8 cellular contexts compared by ENCODE assay signal in genomic region chr12:77847665-77848431, GRCh38. TPM values are rescaled to one million over a fixed set of nuclear protein-coding genes. Genes with fewer than 3 reads are reported as not detected.
DNase-seq lines count a peak whose midpoint lies in the region; ATAC-seq and TF ChIP-seq lines count a peak whose summit lies in the region.

No MANE protein-coding gene starts in this region.

- peak; percentile 90 for ATAC-seq in Panc1
- peak; percentile 62 for ATAC-seq in gastroesophageal sphincter

- H3K4me1 ChIP-seq in Panc1 (ENCODE audit: control insufficient read depth, insufficient read depth, low read length) (peaks cover 4% of the 10 kb centered on the region), gastroesophageal sphincter (peaks cover 0 to 16% (median 3%) of the 10 kb centered on the region in 3 donors), esophagus squamous epithelium (peaks cover 0 to 12% (median 0%) of the 10 kb centered on the region in 3 donors)

- H3K36me3 ChIP-seq in Panc1 (ENCODE audit: control insufficient read depth, insufficient read depth, low read length) (no peaks in the 10 kb centered on the region), gastroesophageal sphincter (no peaks in the 10 kb centered on the region), esophagus squamous epithelium (no peaks in the 10 kb centered on the region)

- intact Hi-C loops in Panc1 (cut with micrococcal nuclease; ENCODE audit: unreplicated experiment) (no loop called here), esophagus squamous epithelium (cut with DNase I) (no loop called here)

- BruUV-seq in Panc1 (replicated peaks; lab: Mats Ljungman, UMichigan): no TSS peak

- H3K4me3 ChIP-seq in Panc1 (ENCODE audit: low read depth in 2 of 2, low read length in 2 of 2) (no peak overlapping the region), gastroesophageal sphincter (no peak overlapping the region), esophagus squamous epithelium (no peak overlapping the region)

- H3K27me3 ChIP-seq in Panc1 (ENCODE audit: control insufficient read depth, insufficient read depth, low read length): no peaks in the 10 kb centered on the region
- H3K27me3 ChIP-seq in gastroesophageal sphincter: no peaks in the 10 kb centered on the region
- no peaks in the 10 kb centered on the region for H3K27me3 ChIP-seq in esophagus squamous epithelium

- TF ChIP-seq CTCF in Panc1 (IDR thresholded peaks at IDR 0.05) (no peak), gastroesophageal sphincter (IDR thresholded peaks at IDR 0.05) (no peak), esophagus squamous epithelium (IDR thresholded peaks at IDR 0.05) (no peak)

- no peak for TF ChIP-seq EP300 in gastroesophageal sphincter (IDR thresholded peaks at IDR 0.05)

- TF ChIP-seq POLR2A in gastroesophageal sphincter (IDR thresholded peaks at IDR 0.05) (no peak), esophagus squamous epithelium (IDR thresholded peaks at IDR 0.05) (no peak)

- in situ Hi-C loops in Panc1 (cut with HindIII; ENCODE audit: low pct_unique_long_range_greater_than_20kb, low sequenced_read_pairs): no loop called here

- H3K27ac ChIP-seq in Panc1 (ENCODE audit: low read length): 0 out of 2 replicates have a peak overlapping the region, but pooled peaks have one; percentile 31
- H3K27ac ChIP-seq in gastroesophageal sphincter: peak overlapping the region in 3 of 4 donors; percentile 40 to 73 (median 44)
- peak overlapping the region in 2 of 4 donors; percentile 3 to 18 for H3K27ac ChIP-seq in esophagus squamous epithelium

- WGBS in gastroesophageal sphincter (ENCODE audit: low coverage in 1 of 2), 2 donors: 9% methylated on average over 2 to 3 of the region's 3 CpGs
- WGBS in esophagus squamous epithelium, 2 donors: 11 to 19% methylated on average over 3 of the region's 3 CpGs

- no peaks in the 10 kb centered on the region for H3K9me3 ChIP-seq in Panc1 (ENCODE audit: control insufficient read depth, insufficient read depth, low read depth, low read length)
- no peaks in the 10 kb centered on the region for H3K9me3 ChIP-seq in gastroesophageal sphincter
- no peaks in the 10 kb centered on the region for H3K9me3 ChIP-seq in esophagus squamous epithelium

- POLR2A ChIA-PET in Panc1 (lab: Charles Lee): no interaction called here

- DNase-seq in DMS79 treated with DMSO at 0.1 percent for 48 hours (lab: John Stamatoyannopoulos, UW) (peak; percentile 17), DMS79 (lab: John Stamatoyannopoulos, UW) (no peak), Panc1 (ENCODE audit: low read depth, low spot score) (peak; percentile 94), superior temporal gyrus (ENCODE audit: extremely low spot score) (peak; percentile 70), NCI-H2171 (lab: John Stamatoyannopoulos, UW) (no peak), germinal center (ENCODE audit: low spot score) (no peak), esophagus squamous epithelium (lab: John Stamatoyannopoulos, UW) (no peak)

- CTCF ChIA-PET in Panc1 (lab: Charles Lee): no interaction called here

RNA-seq across cellular contexts. Expression of gene NAV3, which starts 17.2 kb away (rescaled TPM):
- 2.5 TPM for total RNA-seq in Panc1 (2021; ENCODE audit: unreplicated experiment)
- polyA plus RNA-seq in Panc1 (2012; ENCODE audit: insufficient read length): 0.27 TPM
- total RNA-seq in gastroesophageal sphincter: 10 to 100 TPM in 1 of 4 donors, 1 to 10 TPM in 3; 4.6 to 10.7 (median 6.6) TPM
- total RNA-seq in esophagus squamous epithelium: 1 to 10 TPM in 3 of 4 donors, under 1 TPM in 1; 0.34 to 4.6 (median 3.2) TPM

Comparison
In these comparisons a context has a peak if more than half of its experiments do, and no peak if none do; other contexts are left out.
1. DNase-seq: peak in DMS79 treated with DMSO at 0.1 percent for 48 hours (single experiment), Panc1 (single experiment) and superior temporal gyrus (single experiment); none in DMS79 (single experiment), NCI-H2171 (single experiment), germinal center (single experiment) and esophagus squamous epithelium (single experiment).